9 cellular contexts compared by ENCODE assay signal in the genomic region with DNA sequence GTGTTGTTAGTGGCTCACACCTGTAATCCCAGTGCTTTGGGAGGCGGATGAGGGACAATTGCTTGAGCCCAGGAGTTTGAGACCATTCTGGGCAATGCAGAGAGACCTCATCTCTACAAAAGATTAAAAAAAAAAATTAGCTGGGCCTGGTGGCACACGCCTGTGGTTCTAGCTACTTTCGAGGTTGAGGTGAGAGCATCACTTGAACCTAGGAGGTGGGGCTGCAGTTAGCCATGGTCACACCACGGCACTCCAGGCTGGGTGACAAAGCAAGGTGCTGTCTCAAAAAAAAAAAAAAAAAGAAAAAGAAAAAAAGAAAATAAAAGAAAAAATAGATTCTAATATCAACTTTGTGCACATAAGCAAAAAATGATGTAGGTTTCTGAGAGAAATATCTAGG.
"Had no signal": no experiment of that assay in that cellular context is flagged by ENCODE, and none has a peak within 500 bp of the region (broad histone marks: within the 10 kb centered on the region; RNA-seq: fewer than 3 reads in every experiment).

No MANE protein-coding gene starts in this region.

- H3K27ac ChIP-seq: GM23248, HL-60 had no signal

- H2AFZ ChIP-seq: GM23248 had no signal

- H3K9me3 Mint-ChIP-seq: IgD-negative memory B cell had no signal

- H3K27me3 Mint-ChIP-seq: IgD-negative memory B cell had no signal

- H3K4me3 ChIP-seq: GM23248, HAP-1 had no signal

- H3K9me3 ChIP-seq: HAP-1 had no signal

- H3K4me1 Mint-ChIP-seq: IgD-negative memory B cell had no signal

- H3K36me3 Mint-ChIP-seq: IgD-negative memory B cell had no signal

- ATAC-seq: HCT116, HepG2 had no signal

- DNase-seq: GM23248, GOT3, H7, HFFc6 had no signal

- H3K36me3 ChIP-seq: HAP-1 had no signal

- H3K4me3 Mint-ChIP-seq: HFFc6, IgD-negative memory B cell had no signal

- H3K27ac Mint-ChIP-seq: HFFc6, IgD-negative memory B cell had no signal
